Comparison of ENCODE assay signal across 22 cellular contexts in genomic region chr1:116554924-116555323, GRCh38. TPM values are rescaled to one million over a fixed set of nuclear protein-coding genes. Genes with fewer than 3 reads are reported as not detected.
DNase-seq lines count a peak whose midpoint lies in the region; ATAC-seq and TF ChIP-seq lines count a peak whose summit lies in the region.
"Had no signal": no experiment of that assay in that cellular context is flagged by ENCODE, and none has a peak within 500 bp of the region (broad histone marks: within the 10 kb centered on the region; RNA-seq: fewer than 3 reads in every experiment).

No MANE protein-coding gene starts in this region.

- DNase-seq in CD4-positive, CD25-positive, alpha-beta regulatory T cell, result no peak
- no peak for DNase-seq in T-helper 17 cell
- no peak for DNase-seq in left ventricle myocardium inferior
- DNase-seq in NOMO-1 (lab: John Stamatoyannopoulos, UW; ENCODE audit: unreplicated experiment in 2 of 2), result no peak
- no peak for DNase-seq in medulla oblongata (ENCODE audit: extremely low spot score)
- DNase-seq: activated CD4-positive, alpha-beta T cell treated with anti-CD3 and anti-CD28 coated beads, Interleukin-2, amount 10 ng/mL, durations not matched to agents 7 days and 5 days; BE2C; DMS153; effector CD8-positive, alpha-beta T cell; naive thymus-derived CD8-positive, alpha-beta T cell; NCI-H1436 treated with DMSO at 0.1 percent for 48 hours; NCI-H2171; NCI-H748 treated with DMSO at 0.1 percent for 48 hours; posterior cingulate gyrus; stimulated activated CD4-positive, alpha-beta T cell treated with anti-CD3 and anti-CD28 coated beads, Interleukin-4, amount 100 ng/mL, for 1 hour had no signal

- peaks cover 10% of the 10 kb centered on the region for H3K36me3 Mint-ChIP-seq in CD4-positive, CD25-positive, alpha-beta regulatory T cell
- peaks cover 5% of the 10 kb centered on the region for H3K36me3 Mint-ChIP-seq in T-helper 17 cell (ENCODE audit: low read depth)
- H3K36me3 Mint-ChIP-seq: naive thymus-derived CD8-positive, alpha-beta T cell had no signal

- peak overlapping the region in 3 of 4 donors; percentile 9 to 38 (median 9) for H3K4me3 Mint-ChIP-seq in CD4-positive, CD25-positive, alpha-beta regulatory T cell
- H3K4me3 Mint-ChIP-seq in T-helper 17 cell, result peak overlapping the region; percentile 13
- H3K4me3 Mint-ChIP-seq: activated CD4-positive, alpha-beta T cell treated with anti-CD3 and anti-CD28 coated beads, Interleukin-2, amount 10 ng/mL, durations not matched to agents 7 days and 5 days; GM23338; naive thymus-derived CD8-positive, alpha-beta T cell had no signal

- peaks cover 42 to 81% (median 68%) of the 10 kb centered on the region in 4 donors for H3K4me1 Mint-ChIP-seq in CD4-positive, CD25-positive, alpha-beta regulatory T cell
- peaks cover 59% of the 10 kb centered on the region for H3K4me1 Mint-ChIP-seq in T-helper 17 cell

- intact Hi-C loops in left ventricle myocardium inferior (cut with micrococcal nuclease), result no loop called here

- no peak for ATAC-seq in CD4-positive, CD25-positive, alpha-beta regulatory T cell (ENCODE audit: low read depth in 2 of 2)
- ATAC-seq in T-helper 17 cell (no peak), GM21526 (IDR thresholded peaks at IDR 0.05; ENCODE audit: low FRiP score, unreplicated experiment) (no peak)
- ATAC-seq: GM23338; naive thymus-derived CD8-positive, alpha-beta T cell; Panc1 had no signal

- H3K27ac ChIP-seq in BLaER1 treated with 17β-estradiol and CSF1 and Interleukin-3, amounts not matched to agents 10 nM and 100 nM, result peak overlapping the region; percentile 74 to 88 (median 86); a peak in 19 of 22 replicates
- peak overlapping the region; percentile 80 for H3K27ac ChIP-seq in CD4-positive, CD25-positive, alpha-beta regulatory T cell (ENCODE audit: insufficient read depth, low read length, poor library complexity, severe bottlenecking)
- H3K27ac ChIP-seq in left ventricle myocardium inferior (replicated peaks), result peak overlapping the region; percentile 32
- H3K27ac ChIP-seq: SK-N-MC, suprapubic skin had no signal

- no peaks in the 10 kb centered on the region for H3K27me3 ChIP-seq in BLaER1 treated with 17β-estradiol and CSF1 and Interleukin-3, amounts not matched to agents 10 nM and 100 nM
- H3K27me3 ChIP-seq in CD4-positive, CD25-positive, alpha-beta regulatory T cell (ENCODE audit: control insufficient read depth, insufficient read depth, low read length), result no peaks in the 10 kb centered on the region
- H3K27me3 ChIP-seq in left ventricle myocardium inferior (ENCODE audit: low read depth), result no peaks in the 10 kb centered on the region
- H3K27me3 ChIP-seq: BE2C, suprapubic skin had no signal

- H3K4me3 ChIP-seq in BLaER1 treated with 17β-estradiol and CSF1 and Interleukin-3, amounts not matched to agents 10 nM and 100 nM, result no peak overlapping the region
- H3K4me3 ChIP-seq in CD4-positive, CD25-positive, alpha-beta regulatory T cell (ENCODE audit: low read depth, low read length), result peak overlapping the region; percentile 31
- H3K4me3 ChIP-seq in left ventricle myocardium inferior, result no peak overlapping the region
- H3K4me3 ChIP-seq: GM23338, SK-N-MC, skin epidermis, suprapubic skin had no signal

- no peaks in the 10 kb centered on the region for H3K27me3 Mint-ChIP-seq in CD4-positive, CD25-positive, alpha-beta regulatory T cell
- H3K27me3 Mint-ChIP-seq in T-helper 17 cell, result no peaks in the 10 kb centered on the region
- H3K27me3 Mint-ChIP-seq: activated CD4-positive, alpha-beta T cell treated with anti-CD3 and anti-CD28 coated beads, Interleukin-2, amount 10 ng/mL, durations not matched to agents 7 days and 5 days had no signal

- H3K27ac Mint-ChIP-seq in CD4-positive, CD25-positive, alpha-beta regulatory T cell, result peak overlapping the region; percentile 62 to 84 (median 62)
- H3K27ac Mint-ChIP-seq in T-helper 17 cell, result peak overlapping the region; percentile 93
- H3K27ac Mint-ChIP-seq: activated CD4-positive, alpha-beta T cell treated with anti-CD3 and anti-CD28 coated beads, Interleukin-2, amount 10 ng/mL, durations not matched to agents 7 days and 5 days; GM23338 had no signal

- peak overlapping the region in 2 of 11 experiments; percentile 63 to 73; a peak in 2 of 22 replicates for H3K9ac ChIP-seq in BLaER1 treated with 17β-estradiol and CSF1 and Interleukin-3, amounts not matched to agents 10 nM and 100 nM

- H3K9me3 Mint-ChIP-seq in CD4-positive, CD25-positive, alpha-beta regulatory T cell, result no peaks in the 10 kb centered on the region
- H3K9me3 Mint-ChIP-seq: activated CD4-positive, alpha-beta T cell treated with anti-CD3 and anti-CD28 coated beads, Interleukin-2, amount 10 ng/mL, durations not matched to agents 7 days and 5 days; GM23338; naive thymus-derived CD8-positive, alpha-beta T cell had no signal

- H3K4me2 ChIP-seq in BLaER1 treated with 17β-estradiol and CSF1 and Interleukin-3, amounts not matched to agents 10 nM and 100 nM, result peak overlapping the region; percentile 30 to 94 (median 86); a peak in 21 of 22 replicates
- H3K4me2 ChIP-seq: GM23338 had no signal

- peaks cover 0 to 16% (median 7%) of the 10 kb centered on the region in 11 experiments; a peak in 7 of 22 replicates for H3K9me3 ChIP-seq in BLaER1 treated with 17β-estradiol and CSF1 and Interleukin-3, amounts not matched to agents 10 nM and 100 nM (replicated peaks in 1 of 11)
- no peaks in the 10 kb centered on the region for H3K9me3 ChIP-seq in CD4-positive, CD25-positive, alpha-beta regulatory T cell (ENCODE audit: control insufficient read depth in 2 of 2, low read length in 2 of 2)
- H3K9me3 ChIP-seq in T-helper 17 cell (ENCODE audit: control insufficient read depth, low read length, poor library complexity, severe bottlenecking) (no peaks in the 10 kb centered on the region), left ventricle myocardium inferior (replicated peaks) (no peaks in the 10 kb centered on the region)
- H3K9me3 ChIP-seq: BE2C, suprapubic skin had no signal

- TF ChIP-seq CTCF in left ventricle myocardium inferior (IDR thresholded peaks at IDR 0.05; ENCODE audit: borderline replicate concordance), result no peak

- peaks cover 0 to 55% (median 31%) of the 10 kb centered on the region in 11 experiments; a peak in 16 of 22 replicates for H4K20me1 ChIP-seq in BLaER1 treated with 17β-estradiol and CSF1 and Interleukin-3, amounts not matched to agents 10 nM and 100 nM

- peaks cover 0 to 70% (median 47%) of the 10 kb centered on the region in 11 experiments; a peak in 17 of 22 replicates for H3K36me3 ChIP-seq in BLaER1 treated with 17β-estradiol and CSF1 and Interleukin-3, amounts not matched to agents 10 nM and 100 nM
- no peaks in the 10 kb centered on the region for H3K36me3 ChIP-seq in CD4-positive, CD25-positive, alpha-beta regulatory T cell (ENCODE audit: control insufficient read depth, insufficient read depth, low read length)
- no peaks in the 10 kb centered on the region for H3K36me3 ChIP-seq in left ventricle myocardium inferior
- H3K36me3 ChIP-seq: BE2C, suprapubic skin had no signal

- H3K4me1 ChIP-seq in BLaER1 treated with 17β-estradiol and CSF1 and Interleukin-3, amounts not matched to agents 10 nM and 100 nM, result peaks cover 73 to 98% (median 89%) of the 10 kb centered on the region in 10 experiments
- H3K4me1 ChIP-seq in CD4-positive, CD25-positive, alpha-beta regulatory T cell (ENCODE audit: control insufficient read depth, insufficient read depth, low read length, poor library complexity, severe bottlenecking), result peaks cover 68% of the 10 kb centered on the region
- H3K4me1 ChIP-seq in left ventricle myocardium inferior, result peaks cover 68% of the 10 kb centered on the region
- H3K4me1 ChIP-seq: BE2C had no signal

RNA-seq across cellular contexts. Expression of gene CD58, which starts 15.9 kb away (rescaled TPM):
- total RNA-seq in CD4-positive, CD25-positive, alpha-beta regulatory T cell, result 39.6 TPM
- 100 to 1,000 TPM in 2 of 4 donors, 10 to 100 TPM in 2; 69.2 to 124 (median 96.5) TPM for polyA plus RNA-seq in CD4-positive, CD25-positive, alpha-beta regulatory T cell
- total RNA-seq in T-helper 17 cell (10 to 100 TPM; 21.7 to 22.1 TPM), left ventricle myocardium inferior (32.2 TPM)

Comparison
In these comparisons a context has a peak if more than half of its experiments do, and no peak if none do; other contexts are left out.
1. H3K27ac ChIP-seq: peak in every context shown above with its lines; median percentile 86 in BLaER1 treated with 17β-estradiol and CSF1 and Interleukin-3, amounts not matched to agents 10 nM and 100 nM; 80 in CD4-positive, CD25-positive, alpha-beta regulatory T cell; 32 in left ventricle myocardium inferior.